ENCODE assay signal across 1 cellular context in the genomic region with DNA sequence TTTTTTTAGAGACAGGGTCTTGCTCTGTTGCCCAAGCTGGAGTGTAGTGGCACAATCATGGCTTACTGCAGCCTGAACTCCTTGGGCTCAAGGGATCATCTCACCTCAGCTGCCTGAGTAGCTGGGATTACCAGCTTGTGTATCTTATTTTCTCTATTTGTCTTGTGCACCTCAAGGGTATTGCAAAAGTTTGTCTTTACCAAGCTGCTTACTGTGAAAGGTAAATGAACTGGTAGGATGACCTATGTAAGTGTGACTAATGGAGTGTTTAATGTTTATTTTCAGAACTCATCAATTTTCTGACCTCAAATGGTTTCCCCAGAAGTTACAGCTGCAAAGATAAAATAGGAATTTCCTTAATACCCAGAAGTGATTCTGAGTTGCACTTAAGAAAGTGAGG.
TF ChIP-seq lines count a peak whose summit lies in the region.

No MANE protein-coding gene starts in this region.

TF ChIP-seq in HepG2, 621 proteins besides CTCF, POLR2A, EP300 and RAD21 (continued from another document and continues in another):
- TF ChIP-seq, protein P1, sequence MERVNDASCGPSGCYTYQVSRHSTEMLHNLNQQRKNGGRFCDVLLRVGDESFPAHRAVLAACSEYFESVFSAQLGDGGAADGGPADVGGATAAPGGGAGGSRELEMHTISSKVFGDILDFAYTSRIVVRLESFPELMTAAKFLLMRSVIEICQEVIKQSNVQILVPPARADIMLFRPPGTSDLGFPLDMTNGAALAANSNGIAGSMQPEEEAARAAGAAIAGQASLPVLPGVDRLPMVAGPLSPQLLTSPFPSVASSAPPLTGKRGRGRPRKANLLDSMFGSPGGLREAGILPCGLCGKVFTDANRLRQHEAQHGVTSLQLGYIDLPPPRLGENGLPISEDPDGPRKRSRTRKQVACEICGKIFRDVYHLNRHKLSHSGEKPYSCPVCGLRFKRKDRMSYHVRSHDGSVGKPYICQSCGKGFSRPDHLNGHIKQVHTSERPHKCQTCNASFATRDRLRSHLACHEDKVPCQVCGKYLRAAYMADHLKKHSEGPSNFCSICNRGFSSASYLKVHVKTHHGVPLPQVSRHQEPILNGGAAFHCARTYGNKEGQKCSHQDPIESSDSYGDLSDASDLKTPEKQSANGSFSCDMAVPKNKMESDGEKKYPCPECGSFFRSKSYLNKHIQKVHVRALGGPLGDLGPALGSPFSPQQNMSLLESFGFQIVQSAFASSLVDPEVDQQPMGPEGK (CRISPR knock-in tag; IDR thresholded peaks at IDR 0.05), result peak; percentile 51
- no peak for TF ChIP-seq ZNF616 (CRISPR knock-in tag; IDR thresholded peaks at IDR 0.05; ENCODE audit: low read depth)
- TF ChIP-seq ZNF605 (CRISPR knock-in tag; IDR thresholded peaks at IDR 0.05), result no peak
- TF ChIP-seq MBNL3 (CRISPR knock-in tag; conservative IDR thresholded peaks at IDR 0.05), result no peak
- no peak for TF ChIP-seq ZSCAN31 (CRISPR knock-in tag; IDR thresholded peaks at IDR 0.05; ENCODE audit: low read depth)
- no peak for TF ChIP-seq ZNF567 (CRISPR knock-in tag; IDR thresholded peaks at IDR 0.05; ENCODE audit: borderline replicate concordance)
- TF ChIP-seq SOX6 (IDR thresholded peaks at IDR 0.05), result no peak
- peak; percentile 93 for TF ChIP-seq SOX6 (CRISPR knock-in tag; IDR thresholded peaks at IDR 0.05)
- TF ChIP-seq PPARG (CRISPR knock-in tag; conservative IDR thresholded peaks at IDR 0.05), result peak; percentile 84
- TF ChIP-seq, protein P2, sequence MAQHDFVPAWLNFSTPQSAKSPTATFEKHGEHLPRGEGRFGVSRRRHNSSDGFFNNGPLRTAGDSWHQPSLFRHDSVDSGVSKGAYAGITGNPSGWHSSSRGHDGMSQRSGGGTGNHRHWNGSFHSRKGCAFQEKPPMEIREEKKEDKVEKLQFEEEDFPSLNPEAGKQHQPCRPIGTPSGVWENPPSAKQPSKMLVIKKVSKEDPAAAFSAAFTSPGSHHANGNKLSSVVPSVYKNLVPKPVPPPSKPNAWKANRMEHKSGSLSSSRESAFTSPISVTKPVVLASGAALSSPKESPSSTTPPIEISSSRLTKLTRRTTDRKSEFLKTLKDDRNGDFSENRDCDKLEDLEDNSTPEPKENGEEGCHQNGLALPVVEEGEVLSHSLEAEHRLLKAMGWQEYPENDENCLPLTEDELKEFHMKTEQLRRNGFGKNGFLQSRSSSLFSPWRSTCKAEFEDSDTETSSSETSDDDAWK (CRISPR knock-in tag; IDR thresholded peaks at IDR 0.05), result no peak
- TF ChIP-seq ZNF552 (CRISPR knock-in tag; IDR thresholded peaks at IDR 0.05; ENCODE audit: borderline replicate concordance), result no peak
- TF ChIP-seq, protein P3, sequence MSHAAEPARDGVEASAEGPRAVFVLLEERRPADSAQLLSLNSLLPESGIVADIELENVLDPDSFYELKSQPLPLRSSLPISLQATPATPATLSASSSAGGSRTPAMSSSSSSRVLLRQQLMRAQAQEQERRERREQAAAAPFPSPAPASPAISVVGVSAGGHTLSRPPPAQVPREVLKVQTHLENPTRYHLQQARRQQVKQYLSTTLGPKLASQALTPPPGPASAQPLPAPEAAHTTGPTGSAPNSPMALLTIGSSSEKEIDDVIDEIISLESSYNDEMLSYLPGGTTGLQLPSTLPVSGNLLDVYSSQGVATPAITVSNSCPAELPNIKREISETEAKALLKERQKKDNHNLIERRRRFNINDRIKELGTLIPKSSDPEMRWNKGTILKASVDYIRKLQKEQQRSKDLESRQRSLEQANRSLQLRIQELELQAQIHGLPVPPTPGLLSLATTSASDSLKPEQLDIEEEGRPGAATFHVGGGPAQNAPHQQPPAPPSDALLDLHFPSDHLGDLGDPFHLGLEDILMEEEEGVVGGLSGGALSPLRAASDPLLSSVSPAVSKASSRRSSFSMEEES (CRISPR knock-in tag; IDR thresholded peaks at IDR 0.05), result peak; percentile 37; the same call in 1 of the 2 replicates
- TF ChIP-seq, protein P4, sequence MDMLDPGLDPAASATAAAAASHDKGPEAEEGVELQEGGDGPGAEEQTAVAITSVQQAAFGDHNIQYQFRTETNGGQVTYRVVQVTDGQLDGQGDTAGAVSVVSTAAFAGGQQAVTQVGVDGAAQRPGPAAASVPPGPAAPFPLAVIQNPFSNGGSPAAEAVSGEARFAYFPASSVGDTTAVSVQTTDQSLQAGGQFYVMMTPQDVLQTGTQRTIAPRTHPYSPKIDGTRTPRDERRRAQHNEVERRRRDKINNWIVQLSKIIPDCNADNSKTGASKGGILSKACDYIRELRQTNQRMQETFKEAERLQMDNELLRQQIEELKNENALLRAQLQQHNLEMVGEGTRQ (IDR thresholded peaks at IDR 0.05; ENCODE audit: low read depth, low read length), result no peak
- TF ChIP-seq, protein P4 (CRISPR knock-in tag; IDR thresholded peaks at IDR 0.05; ENCODE audit: borderline replicate concordance), result no peak
- TF ChIP-seq ZSCAN22 (CRISPR knock-in tag; IDR thresholded peaks at IDR 0.05), result no peak
- no peak for TF ChIP-seq ZNF572 (CRISPR knock-in tag; IDR thresholded peaks at IDR 0.05)
- TF ChIP-seq, protein P5, sequence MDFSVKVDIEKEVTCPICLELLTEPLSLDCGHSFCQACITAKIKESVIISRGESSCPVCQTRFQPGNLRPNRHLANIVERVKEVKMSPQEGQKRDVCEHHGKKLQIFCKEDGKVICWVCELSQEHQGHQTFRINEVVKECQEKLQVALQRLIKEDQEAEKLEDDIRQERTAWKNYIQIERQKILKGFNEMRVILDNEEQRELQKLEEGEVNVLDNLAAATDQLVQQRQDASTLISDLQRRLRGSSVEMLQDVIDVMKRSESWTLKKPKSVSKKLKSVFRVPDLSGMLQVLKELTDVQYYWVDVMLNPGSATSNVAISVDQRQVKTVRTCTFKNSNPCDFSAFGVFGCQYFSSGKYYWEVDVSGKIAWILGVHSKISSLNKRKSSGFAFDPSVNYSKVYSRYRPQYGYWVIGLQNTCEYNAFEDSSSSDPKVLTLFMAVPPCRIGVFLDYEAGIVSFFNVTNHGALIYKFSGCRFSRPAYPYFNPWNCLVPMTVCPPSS (IDR thresholded peaks at IDR 0.05), result no peak
- no peak for TF ChIP-seq BRCA1 (CRISPR knock-in tag; IDR thresholded peaks at IDR 0.05)
- no peak for TF ChIP-seq NR1H2 (CRISPR knock-in tag; IDR thresholded peaks at IDR 0.05; ENCODE audit: borderline replicate concordance, low read depth)
- TF ChIP-seq RXRB (CRISPR knock-in tag; IDR thresholded peaks at IDR 0.05; ENCODE audit: borderline replicate concordance), result peak; percentile 98
- TF ChIP-seq TBL1XR1 (IDR thresholded peaks at IDR 0.05; ENCODE audit: borderline replicate concordance, low read length, partially characterized antibody), result no peak
- peak; percentile 85 for TF ChIP-seq CREM (IDR thresholded peaks at IDR 0.05)
- TF ChIP-seq CREM (CRISPR knock-in tag; IDR thresholded peaks at IDR 0.05), result no peak
- TF ChIP-seq ZNF746 (CRISPR knock-in tag; IDR thresholded peaks at IDR 0.05), result peak; percentile 46; the same call in 1 of the 2 replicates
- TF ChIP-seq ZNF878 (CRISPR knock-in tag; IDR thresholded peaks at IDR 0.05), result 0 out of 2 replicates have a peak, but pooled peaks have one; percentile 46
- TF ChIP-seq, protein P6, sequence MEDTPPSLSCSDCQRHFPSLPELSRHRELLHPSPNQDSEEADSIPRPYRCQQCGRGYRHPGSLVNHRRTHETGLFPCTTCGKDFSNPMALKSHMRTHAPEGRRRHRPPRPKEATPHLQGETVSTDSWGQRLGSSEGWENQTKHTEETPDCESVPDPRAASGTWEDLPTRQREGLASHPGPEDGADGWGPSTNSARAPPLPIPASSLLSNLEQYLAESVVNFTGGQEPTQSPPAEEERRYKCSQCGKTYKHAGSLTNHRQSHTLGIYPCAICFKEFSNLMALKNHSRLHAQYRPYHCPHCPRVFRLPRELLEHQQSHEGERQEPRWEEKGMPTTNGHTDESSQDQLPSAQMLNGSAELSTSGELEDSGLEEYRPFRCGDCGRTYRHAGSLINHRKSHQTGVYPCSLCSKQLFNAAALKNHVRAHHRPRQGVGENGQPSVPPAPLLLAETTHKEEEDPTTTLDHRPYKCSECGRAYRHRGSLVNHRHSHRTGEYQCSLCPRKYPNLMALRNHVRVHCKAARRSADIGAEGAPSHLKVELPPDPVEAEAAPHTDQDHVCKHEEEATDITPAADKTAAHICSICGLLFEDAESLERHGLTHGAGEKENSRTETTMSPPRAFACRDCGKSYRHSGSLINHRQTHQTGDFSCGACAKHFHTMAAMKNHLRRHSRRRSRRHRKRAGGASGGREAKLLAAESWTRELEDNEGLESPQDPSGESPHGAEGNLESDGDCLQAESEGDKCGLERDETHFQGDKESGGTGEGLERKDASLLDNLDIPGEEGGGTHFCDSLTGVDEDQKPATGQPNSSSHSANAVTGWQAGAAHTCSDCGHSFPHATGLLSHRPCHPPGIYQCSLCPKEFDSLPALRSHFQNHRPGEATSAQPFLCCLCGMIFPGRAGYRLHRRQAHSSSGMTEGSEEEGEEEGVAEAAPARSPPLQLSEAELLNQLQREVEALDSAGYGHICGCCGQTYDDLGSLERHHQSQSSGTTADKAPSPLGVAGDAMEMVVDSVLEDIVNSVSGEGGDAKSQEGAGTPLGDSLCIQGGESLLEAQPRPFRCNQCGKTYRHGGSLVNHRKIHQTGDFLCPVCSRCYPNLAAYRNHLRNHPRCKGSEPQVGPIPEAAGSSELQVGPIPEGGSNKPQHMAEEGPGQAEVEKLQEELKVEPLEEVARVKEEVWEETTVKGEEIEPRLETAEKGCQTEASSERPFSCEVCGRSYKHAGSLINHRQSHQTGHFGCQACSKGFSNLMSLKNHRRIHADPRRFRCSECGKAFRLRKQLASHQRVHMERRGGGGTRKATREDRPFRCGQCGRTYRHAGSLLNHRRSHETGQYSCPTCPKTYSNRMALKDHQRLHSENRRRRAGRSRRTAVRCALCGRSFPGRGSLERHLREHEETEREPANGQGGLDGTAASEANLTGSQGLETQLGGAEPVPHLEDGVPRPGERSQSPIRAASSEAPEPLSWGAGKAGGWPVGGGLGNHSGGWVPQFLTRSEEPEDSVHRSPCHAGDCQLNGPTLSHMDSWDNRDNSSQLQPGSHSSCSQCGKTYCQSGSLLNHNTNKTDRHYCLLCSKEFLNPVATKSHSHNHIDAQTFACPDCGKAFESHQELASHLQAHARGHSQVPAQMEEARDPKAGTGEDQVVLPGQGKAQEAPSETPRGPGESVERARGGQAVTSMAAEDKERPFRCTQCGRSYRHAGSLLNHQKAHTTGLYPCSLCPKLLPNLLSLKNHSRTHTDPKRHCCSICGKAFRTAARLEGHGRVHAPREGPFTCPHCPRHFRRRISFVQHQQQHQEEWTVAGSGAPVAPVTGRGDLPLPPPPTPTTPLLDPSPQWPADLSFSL (CRISPR knock-in tag; IDR thresholded peaks at IDR 0.05), result no peak
- TF ChIP-seq, protein P7, sequence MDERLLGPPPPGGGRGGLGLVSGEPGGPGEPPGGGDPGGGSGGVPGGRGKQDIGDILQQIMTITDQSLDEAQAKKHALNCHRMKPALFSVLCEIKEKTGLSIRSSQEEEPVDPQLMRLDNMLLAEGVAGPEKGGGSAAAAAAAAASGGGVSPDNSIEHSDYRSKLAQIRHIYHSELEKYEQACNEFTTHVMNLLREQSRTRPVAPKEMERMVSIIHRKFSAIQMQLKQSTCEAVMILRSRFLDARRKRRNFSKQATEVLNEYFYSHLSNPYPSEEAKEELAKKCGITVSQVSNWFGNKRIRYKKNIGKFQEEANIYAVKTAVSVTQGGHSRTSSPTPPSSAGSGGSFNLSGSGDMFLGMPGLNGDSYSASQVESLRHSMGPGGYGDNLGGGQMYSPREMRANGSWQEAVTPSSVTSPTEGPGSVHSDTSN (CRISPR knock-in tag; IDR thresholded peaks at IDR 0.05), result no peak
- peak; percentile 93 for TF ChIP-seq PITX1 (CRISPR knock-in tag; IDR thresholded peaks at IDR 0.05)
- no peak for TF ChIP-seq ZNF678 (CRISPR knock-in tag; IDR thresholded peaks at IDR 0.05)
- TF ChIP-seq, protein P8, sequence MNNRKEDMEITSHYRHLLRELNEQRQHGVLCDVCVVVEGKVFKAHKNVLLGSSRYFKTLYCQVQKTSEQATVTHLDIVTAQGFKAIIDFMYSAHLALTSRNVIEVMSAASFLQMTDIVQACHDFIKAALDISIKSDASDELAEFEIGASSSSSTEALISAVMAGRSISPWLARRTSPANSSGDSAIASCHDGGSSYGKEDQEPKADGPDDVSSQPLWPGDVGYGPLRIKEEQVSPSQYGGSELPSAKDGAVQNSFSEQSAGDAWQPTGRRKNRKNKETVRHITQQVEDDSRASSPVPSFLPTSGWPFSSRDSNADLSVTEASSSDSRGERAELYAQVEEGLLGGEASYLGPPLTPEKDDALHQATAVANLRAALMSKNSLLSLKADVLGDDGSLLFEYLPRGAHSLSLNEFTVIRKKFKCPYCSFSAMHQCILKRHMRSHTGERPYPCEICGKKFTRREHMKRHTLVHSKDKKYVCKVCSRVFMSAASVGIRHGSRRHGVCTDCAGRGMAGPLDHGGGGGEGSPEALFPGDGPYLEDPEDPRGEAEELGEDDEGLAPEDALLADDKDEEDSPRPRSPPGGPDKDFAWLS (CRISPR knock-in tag; IDR thresholded peaks at IDR 0.05; ENCODE audit: borderline replicate concordance), result no peak
- TF ChIP-seq, protein P9, sequence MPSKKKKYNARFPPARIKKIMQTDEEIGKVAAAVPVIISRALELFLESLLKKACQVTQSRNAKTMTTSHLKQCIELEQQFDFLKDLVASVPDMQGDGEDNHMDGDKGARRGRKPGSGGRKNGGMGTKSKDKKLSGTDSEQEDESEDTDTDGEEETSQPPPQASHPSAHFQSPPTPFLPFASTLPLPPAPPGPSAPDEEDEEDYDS (CRISPR knock-in tag; IDR thresholded peaks at IDR 0.05), result 0 out of 2 replicates have a peak, but pooled peaks have one; percentile 22
- TF ChIP-seq, protein P10, sequence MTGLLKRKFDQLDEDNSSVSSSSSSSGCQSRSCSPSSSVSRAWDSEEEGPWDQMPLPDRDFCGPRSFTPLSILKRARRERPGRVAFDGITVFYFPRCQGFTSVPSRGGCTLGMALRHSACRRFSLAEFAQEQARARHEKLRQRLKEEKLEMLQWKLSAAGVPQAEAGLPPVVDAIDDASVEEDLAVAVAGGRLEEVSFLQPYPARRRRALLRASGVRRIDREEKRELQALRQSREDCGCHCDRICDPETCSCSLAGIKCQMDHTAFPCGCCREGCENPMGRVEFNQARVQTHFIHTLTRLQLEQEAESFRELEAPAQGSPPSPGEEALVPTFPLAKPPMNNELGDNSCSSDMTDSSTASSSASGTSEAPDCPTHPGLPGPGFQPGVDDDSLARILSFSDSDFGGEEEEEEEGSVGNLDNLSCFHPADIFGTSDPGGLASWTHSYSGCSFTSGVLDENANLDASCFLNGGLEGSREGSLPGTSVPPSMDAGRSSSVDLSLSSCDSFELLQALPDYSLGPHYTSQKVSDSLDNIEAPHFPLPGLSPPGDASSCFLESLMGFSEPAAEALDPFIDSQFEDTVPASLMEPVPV (CRISPR knock-in tag; IDR thresholded peaks at IDR 0.05), result no peak
- 0 out of 2 replicates have a peak, but pooled peaks have one; percentile 20 for TF ChIP-seq ZNF317 (CRISPR knock-in tag; IDR thresholded peaks at IDR 0.05)
- TF ChIP-seq NR2F1 (CRISPR knock-in tag; IDR thresholded peaks at IDR 0.05), result peak; percentile 54 to 81
- TF ChIP-seq, protein P11, sequence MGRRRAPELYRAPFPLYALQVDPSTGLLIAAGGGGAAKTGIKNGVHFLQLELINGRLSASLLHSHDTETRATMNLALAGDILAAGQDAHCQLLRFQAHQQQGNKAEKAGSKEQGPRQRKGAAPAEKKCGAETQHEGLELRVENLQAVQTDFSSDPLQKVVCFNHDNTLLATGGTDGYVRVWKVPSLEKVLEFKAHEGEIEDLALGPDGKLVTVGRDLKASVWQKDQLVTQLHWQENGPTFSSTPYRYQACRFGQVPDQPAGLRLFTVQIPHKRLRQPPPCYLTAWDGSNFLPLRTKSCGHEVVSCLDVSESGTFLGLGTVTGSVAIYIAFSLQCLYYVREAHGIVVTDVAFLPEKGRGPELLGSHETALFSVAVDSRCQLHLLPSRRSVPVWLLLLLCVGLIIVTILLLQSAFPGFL (CRISPR knock-in tag; IDR thresholded peaks at IDR 0.05), result no peak
